ENCODE assay signal across 11 cellular contexts in genomic region chr7:16609842-16610450, GRCh38. TPM values are rescaled to one million over a fixed set of nuclear protein-coding genes. Genes with fewer than 3 reads are reported as not detected.
DNase-seq lines count a peak whose midpoint lies in the region; ATAC-seq and TF ChIP-seq lines count a peak whose summit lies in the region.
"Had no signal": no experiment of that assay in that cellular context is flagged by ENCODE, and none has a peak within 500 bp of the region (broad histone marks: within the 10 kb centered on the region; RNA-seq: fewer than 3 reads in every experiment).

No MANE protein-coding gene starts in this region.

- H3K9me3 ChIP-seq in H9 (ENCODE audit: control insufficient read depth, low read depth, low read length) (no peaks in the 10 kb centered on the region), gastrocnemius medialis (no peaks in the 10 kb centered on the region)

- no peak overlapping the region for H2BK120ac ChIP-seq in H9 (ENCODE audit: low read depth, low read length, poor library complexity, severe bottlenecking)

- H2BK12ac ChIP-seq in H9 (ENCODE audit: insufficient read length, low read depth, low read length): no peak overlapping the region

- no peak overlapping the region for H3K18ac ChIP-seq in H9 (ENCODE audit: insufficient read length, low read depth, low read length)

- no peak overlapping the region for H2AFZ ChIP-seq in H9 (ENCODE audit: low read length)

- H3K4me1 ChIP-seq in H9 (ENCODE audit: insufficient read depth, low read length) (no peaks in the 10 kb centered on the region), gastrocnemius medialis (no peaks in the 10 kb centered on the region)

- H3K27me3 Mint-ChIP-seq in H9 (ENCODE audit: low read depth): no peaks in the 10 kb centered on the region
- H3K27me3 Mint-ChIP-seq: CD4-positive, alpha-beta T cell had no signal

- no peak overlapping the region for H3K14ac ChIP-seq in H9 (ENCODE audit: insufficient read depth, low read length)

- TF ChIP-seq CTCF in H9 (conservative IDR thresholded peaks at IDR 0.05) (no peak), gastrocnemius medialis (IDR thresholded peaks at IDR 0.05 in 4 of 5, conservative IDR thresholded peaks at IDR 0.05 in 1 of 5) (no peak)

- H3K4me1 Mint-ChIP-seq in H9: no peaks in the 10 kb centered on the region

- H3K4me2 ChIP-seq in H9 (ENCODE audit: insufficient read depth, insufficient read length, low read length): no peak overlapping the region

- no peak overlapping the region for H3K56ac ChIP-seq in H9 (ENCODE audit: insufficient read length, low read depth, low read length)

- H2BK15ac ChIP-seq in H9 (ENCODE audit: low read depth, low read length): no peak overlapping the region

- H3K4ac ChIP-seq in H9 (ENCODE audit: low read depth, low read length): no peak overlapping the region

- H4K5ac ChIP-seq in H9 (ENCODE audit: insufficient read length, low read depth, low read length): no peak overlapping the region

- no peak overlapping the region for H4K91ac ChIP-seq in H9 (ENCODE audit: insufficient read length, low read depth, low read length)

- no peak overlapping the region for H2AK5ac ChIP-seq in H9 (ENCODE audit: insufficient read length, low read length)

- H3K79me2 ChIP-seq in H9 (ENCODE audit: insufficient read depth, low read length): no peaks in the 10 kb centered on the region

- peak; percentile 95 for ATAC-seq in GM18508 (IDR thresholded peaks at IDR 0.05; ENCODE audit: insufficient read depth, unreplicated experiment)
- peak; percentile 84 for ATAC-seq in GM21825 (IDR thresholded peaks at IDR 0.05; ENCODE audit: unreplicated experiment)
- ATAC-seq in HG03558 (IDR thresholded peaks at IDR 0.05; ENCODE audit: extremely low read depth, unreplicated experiment): peak; percentile 74
- ATAC-seq in gastrocnemius medialis: no peak
- ATAC-seq: Panc1 had no signal

- no peak overlapping the region for H3K27ac ChIP-seq in H9 (ENCODE audit: insufficient read length, low read depth, low read length)
- H3K27ac ChIP-seq in gastrocnemius medialis: no peak overlapping the region

- H3K79me1 ChIP-seq in H9 (ENCODE audit: insufficient read depth, low read depth, low read length, poor library complexity, severe bottlenecking): no peaks in the 10 kb centered on the region

- H3K4me3 ChIP-seq in gastrocnemius medialis: no peak overlapping the region

- DNase-seq in kidney tubule cell (ENCODE audit: low spot score) (peak; percentile 23), ureter (ENCODE audit: low spot score) (no peak), H9 (no peak), NCI-H1048 (lab: John Stamatoyannopoulos, UW) (no peak), gastrocnemius medialis (no peak)
- DNase-seq: CD4-positive, alpha-beta T cell; stimulated activated CD4-positive, alpha-beta T cell treated with anti-CD3 and anti-CD28 coated beads, Interleukin-4, amount 100 ng/mL, for 4 hours had no signal

- no peak overlapping the region for H2BK5ac ChIP-seq in H9 (ENCODE audit: insufficient read length, low read length)

- no peak overlapping the region for H2BK20ac ChIP-seq in H9 (ENCODE audit: low read depth, low read length, poor library complexity, severe bottlenecking)

- no peaks in the 10 kb centered on the region for H3K9me3 Mint-ChIP-seq in H9
- H3K9me3 Mint-ChIP-seq: CD4-positive, alpha-beta T cell had no signal

- H3K36me3 Mint-ChIP-seq in H9 (ENCODE audit: insufficient read depth in 1 of 3, low read depth in 3 of 3): peaks cover 0 to 8% (median 4%) of the 10 kb centered on the region in 3 experiments; a peak in 4 of 7 replicates

- no peak overlapping the region for H3K9ac ChIP-seq in H9 (ENCODE audit: extremely low read depth, insufficient read length, low read length)

- no peaks in the 10 kb centered on the region for H4K20me1 ChIP-seq in H9 (ENCODE audit: control insufficient read depth, insufficient read depth, insufficient read length)

- no peak overlapping the region for H3K4me3 Mint-ChIP-seq in H9
- H3K4me3 Mint-ChIP-seq: CD4-positive, alpha-beta T cell had no signal

- no peak overlapping the region for H3K23ac ChIP-seq in H9 (ENCODE audit: insufficient read length, low read depth, low read length)

- no peak overlapping the region for H4K8ac ChIP-seq in H9 (replicated peaks; ENCODE audit: insufficient read length, low read depth, low read length)

- no peak overlapping the region for H3T11ph ChIP-seq in H9 (ENCODE audit: low read length)

- no CpG with 5 or more reads among the region's 4 CpGs for WGBS in H9 (ENCODE audit: extremely low coverage, insufficient read length, low lambda C conversion rate)

- H3K27me3 ChIP-seq in H9 (ENCODE audit: insufficient read depth, low read length) (no peaks in the 10 kb centered on the region), gastrocnemius medialis (no peaks in the 10 kb centered on the region)

- no peaks in the 10 kb centered on the region for H3K23me2 ChIP-seq in H9 (ENCODE audit: insufficient read length, low read depth, low read length, poor library complexity, severe bottlenecking)

- TF ChIP-seq POLR2A in gastrocnemius medialis (IDR thresholded peaks at IDR 0.05): no peak

- in situ Hi-C loops in gastrocnemius medialis (cut with MboI; ENCODE audit: low sequenced_read_pairs in 4 of 4): loop anchor here in 3 of 4 donors (10.0 to 25.0 kb wide), 2 partner anchors 302 to 305 kb away; no protein-coding TSS in a partner anchor

- H3K27ac Mint-ChIP-seq in H9: no peak overlapping the region
- H3K27ac Mint-ChIP-seq: CD4-positive, alpha-beta T cell had no signal

- peaks cover 0 to 44% of the 10 kb centered on the region in 2 donors for H3K36me3 ChIP-seq in gastrocnemius medialis

- intact Hi-C loops in gastrocnemius medialis (cut with DNase I; ENCODE audit: low total_unique reads): no loop called here

RNA-seq across cellular contexts. Expression of gene ANKMY2, which starts 35.6 kb away (rescaled TPM):
- 25.1 TPM for total RNA-seq in ureter
- total RNA-seq in H9 (2021): 10.4 and 12.7 TPM in 2 replicates
- 10 to 100 TPM in 1 of 4 donors, 1 to 10 TPM in 3; 7.9 to 16.2 (median 8.6) TPM for total RNA-seq in gastrocnemius medialis

RNA-seq across cellular contexts. Expression of gene BZW2, which starts 36.0 kb away (rescaled TPM):
- 96.3 TPM for total RNA-seq in ureter
- 60.2 and 64.6 TPM in 2 replicates for total RNA-seq in H9 (2021)
- total RNA-seq in gastrocnemius medialis: 100 to 1,000 TPM in 3 of 4 donors, 10 to 100 TPM in 1; 86.6 to 145 (median 123) TPM

Comparison
In these comparisons a context has a peak if more than half of its experiments do, and no peak if none do; other contexts are left out.
1. ATAC-seq: peak in GM18508 (single experiment), GM21825 (single experiment) and HG03558 (single experiment); none in gastrocnemius medialis (0 of 2).